27 cellular contexts compared by ENCODE assay signal in genomic region chrX:103475381-103475780, GRCh38. TPM values are rescaled to one million over a fixed set of nuclear protein-coding genes. Genes with fewer than 3 reads are reported as not detected.
DNase-seq lines count a peak whose midpoint lies in the region; FAIRE-seq and TF ChIP-seq lines count a peak whose summit lies in the region.
"Had no signal": no experiment of that assay in that cellular context is flagged by ENCODE, and none has a peak within 500 bp of the region (broad histone marks: within the 10 kb centered on the region; RNA-seq: fewer than 3 reads in every experiment).

No MANE protein-coding gene starts in this region.

- H3K4me2 ChIP-seq in Karpas-422 (ENCODE audit: low read depth, low read length, poor library complexity, severe bottlenecking) = no peak overlapping the region
- H3K4me2 ChIP-seq: GM23338 had no signal

- FAIRE-seq in bronchial epithelial cell (lab: Jason Lieb, UNC) = no peak
- FAIRE-seq: GM12891, HepG2, RCC 7860 had no signal

- no peak for TF ChIP-seq POLR2A in erythroblast (IDR thresholded peaks at IDR 0.05; ENCODE audit: low read length)

- peaks cover 6% of the 10 kb centered on the region for H3K4me1 ChIP-seq in ACC112 (ENCODE audit: control insufficient read depth, insufficient read depth, low read length, unreplicated experiment)
- no peaks in the 10 kb centered on the region for H3K4me1 ChIP-seq in Karpas-422 (ENCODE audit: low read length)
- H3K4me1 ChIP-seq: HAP-1, SJSA1 had no signal

- TF ChIP-seq CTCF in bronchial epithelial cell (IDR thresholded peaks at IDR 0.05; ENCODE audit: insufficient read depth, low read length, severe bottlenecking) (no peak), fibroblast of villous mesenchyme (IDR thresholded peaks at IDR 0.05; ENCODE audit: insufficient read depth, low read depth, low read length) (no peak)

- H3K9me3 ChIP-seq in Karpas-422 (ENCODE audit: low read length) = no peaks in the 10 kb centered on the region
- H3K9me3 ChIP-seq: HAP-1, SJSA1 had no signal

- DNase-seq in Karpas-422 (peak; percentile 19), bronchial epithelial cell (ENCODE audit: low read depth) (peak; percentile 71), fibroblast of villous mesenchyme (ENCODE audit: low read depth) (peak; percentile 13), ACHN (no peak), erythroblast (lab: John Stamatoyannopoulos, UW) (no peak), kidney glomerular epithelial cell (lab: John Stamatoyannopoulos, UW) (no peak), GF-D8 (lab: John Stamatoyannopoulos, UW) (no peak)
- DNase-seq: CD4-positive, CD25-positive, alpha-beta regulatory T cell; COR-L47; DMS79; KBM-7; MV-4-11; NCI-H1694; NCI-H2081 treated with DMSO at 0.1 percent for 48 hours; NCI-H2171 treated with DMSO at 0.1 percent for 48 hours; NCI-H526 had no signal

- no peak overlapping the region for H3K4me3 ChIP-seq in ACC112 (ENCODE audit: low read depth, low read length)
- no peak overlapping the region for H3K4me3 ChIP-seq in Karpas-422 (ENCODE audit: low read length)
- H3K4me3 ChIP-seq in bronchial epithelial cell (ENCODE audit: low read depth, low read length) = no peak overlapping the region
- no peak overlapping the region for H3K4me3 ChIP-seq in fibroblast of villous mesenchyme (ENCODE audit: low read depth, low read length)
- H3K4me3 ChIP-seq: GM23338, HAP-1, SJSA1 had no signal

- H2AFZ ChIP-seq in ACC112 (ENCODE audit: low read length, unreplicated experiment) (no peak overlapping the region), Karpas-422 (ENCODE audit: low read length) (no peak overlapping the region)
- H2AFZ ChIP-seq: GM23338 had no signal

- H3K79me2 ChIP-seq in ACC112 (ENCODE audit: control insufficient read depth, insufficient read depth, low read length, unreplicated experiment) (no peaks in the 10 kb centered on the region), Karpas-422 (ENCODE audit: low read length) (no peaks in the 10 kb centered on the region)

- no peak overlapping the region for H3K9ac ChIP-seq in Karpas-422 (ENCODE audit: low read length)

- 0 out of 2 replicates have a peak overlapping the region, but pooled peaks have one; percentile 19 for H3K27ac ChIP-seq in ACC112 (ENCODE audit: low read depth, low read length)
- no peak overlapping the region for H3K27ac ChIP-seq in Karpas-422 (ENCODE audit: low read length)
- H3K27ac ChIP-seq: HL-60, SJSA1 had no signal

- in situ Hi-C loops in ACHN (cut with HindIII; ENCODE audit: low pct_ligation_motif_present, low pct_unique_long_range_greater_than_20kb, low sequenced_read_pairs) = no loop called here

- H4K20me1 ChIP-seq in Karpas-422 (ENCODE audit: insufficient read depth, low read depth, low read length) = no peaks in the 10 kb centered on the region

- H3K36me3 ChIP-seq in ACC112 (ENCODE audit: insufficient read depth, low read length) (no peaks in the 10 kb centered on the region), Karpas-422 (ENCODE audit: insufficient read depth, low read length) (no peaks in the 10 kb centered on the region), bronchial epithelial cell (ENCODE audit: control insufficient read depth, insufficient read depth, low read length) (no peaks in the 10 kb centered on the region)
- H3K36me3 ChIP-seq: HAP-1, SJSA1 had no signal

- H3K9me2 ChIP-seq in Karpas-422 (replicated peaks; ENCODE audit: insufficient read depth, low read length) = no peaks in the 10 kb centered on the region

- H3K27me3 ChIP-seq in ACC112 (ENCODE audit: insufficient read depth, low read length) (no peaks in the 10 kb centered on the region), Karpas-422 (ENCODE audit: low read length) (no peaks in the 10 kb centered on the region), bronchial epithelial cell (ENCODE audit: control insufficient read depth, insufficient read depth, low read length) (no peaks in the 10 kb centered on the region)
- H3K27me3 ChIP-seq: SJSA1 had no signal

RNA-seq across cellular contexts. Expression of gene RAB40A, which starts 43.9 kb away (rescaled TPM):
- 0.11 and 0.15 TPM in 2 replicates for total RNA-seq in Karpas-422 (2014; rRNA removed; shearing (Covaris generic); ENCODE audit: low replicate concordance)
- total RNA-seq in bronchial epithelial cell (under 0.01 and 0.13 TPM in 2 replicates), fibroblast of villous mesenchyme (0.32 and 0.43 TPM in 2 replicates)
- total RNA-seq: A172; CD4-positive, CD25-positive, alpha-beta regulatory T cell; GM23338; HepG2; HT-29; Right ventricle myocardium inferior had no signal

Comparison
In these comparisons a context has a peak if more than half of its experiments do, and no peak if none do; other contexts are left out.
1. DNase-seq: peak in Karpas-422 (single experiment), bronchial epithelial cell (single experiment) and fibroblast of villous mesenchyme (single experiment); none in ACHN (single experiment), erythroblast (0 of 2), kidney glomerular epithelial cell (single experiment) and GF-D8 (single experiment).